ENCODE assay signal across 15 cellular contexts in genomic region chr17:32882734-32883133, GRCh38. TPM values are rescaled to one million over a fixed set of nuclear protein-coding genes. Genes with fewer than 3 reads are reported as not detected.
DNase-seq lines count a peak whose midpoint lies in the region; ATAC-seq, FAIRE-seq and TF ChIP-seq lines count a peak whose summit lies in the region.
"Had no signal": no experiment of that assay in that cellular context is flagged by ENCODE, and none has a peak within 500 bp of the region (broad histone marks: within the 10 kb centered on the region; RNA-seq: fewer than 3 reads in every experiment).

No MANE protein-coding gene starts in this region.

- TF ChIP-seq CTCF in HEK293 (tag by site-specific recombination; IDR thresholded peaks at IDR 0.05) (no peak), GM12878 (IDR thresholded peaks at IDR 0.05 in 2 of 3, conservative IDR thresholded peaks at IDR 0.05 in 1 of 3; ENCODE audit: control insufficient read depth in 2 of 3, extremely low read depth in 1 of 3, insufficient read depth in 1 of 3, low read depth in 3 of 3, low read length in 3 of 3) (no peak)

- H3K9ac ChIP-seq in GM12878 (ENCODE audit: control insufficient read depth, insufficient read depth, low read length): no peak overlapping the region

- no TSS peak for BruUV-seq in GM12878 (replicated peaks; lab: Mats Ljungman, UMichigan)

- 33% methylated on average over 4 of the region's 4 CpGs for WGBS in GM12878 (ENCODE audit: insufficient coverage, insufficient replicate concordance, low lambda C conversion rate, missing lambda C conversion rate)

- no peaks in the 10 kb centered on the region for H3K27me3 ChIP-seq in GM12878 (replicated peaks in 1 of 2; ENCODE audit: control insufficient read depth in 2 of 2, insufficient read depth in 2 of 2, low read length in 1 of 2)

- H3K79me2 ChIP-seq in GM12878 (ENCODE audit: control insufficient read depth, insufficient read depth, low read length): no peaks in the 10 kb centered on the region

- no peaks in the 10 kb centered on the region for H3K9me3 Mint-ChIP-seq in activated CD4-positive, alpha-beta memory T cell treated with anti-CD3 and anti-CD28 coated beads for 36 hours
- H3K9me3 Mint-ChIP-seq in activated CD4-positive, alpha-beta memory T cell treated with anti-CD3 and anti-CD28 coated beads, Interleukin-2, amount 10 ng/mL, durations not matched to agents 7 days and 5 days: no peaks in the 10 kb centered on the region

- H3K4me3 ChIP-seq in HEK293 (ENCODE audit: low read depth, low read length) (no peak overlapping the region), GM12878 (no peak overlapping the region)
- H3K4me3 ChIP-seq: dorsolateral prefrontal cortex had no signal

- peaks cover 25% of the 10 kb centered on the region for H3K4me1 Mint-ChIP-seq in activated CD4-positive, alpha-beta memory T cell treated with anti-CD3 and anti-CD28 coated beads for 36 hours (ENCODE audit: low read depth)
- H3K4me1 Mint-ChIP-seq in activated CD4-positive, alpha-beta memory T cell treated with anti-CD3 and anti-CD28 coated beads, Interleukin-2, amount 10 ng/mL, durations not matched to agents 7 days and 5 days: peaks cover 10% of the 10 kb centered on the region

- H3K4me1 ChIP-seq in HEK293 (ENCODE audit: control insufficient read depth, insufficient read depth, low read length) (peaks cover 2% of the 10 kb centered on the region; the same call in 1 of the 2 replicates), GM12878 (ENCODE audit: control insufficient read depth, insufficient read depth, low read length) (no peaks in the 10 kb centered on the region)

- no peak overlapping the region for H3K27ac Mint-ChIP-seq in activated CD4-positive, alpha-beta memory T cell treated with anti-CD3 and anti-CD28 coated beads for 36 hours
- H3K27ac Mint-ChIP-seq in activated CD4-positive, alpha-beta memory T cell treated with anti-CD3 and anti-CD28 coated beads, Interleukin-2, amount 10 ng/mL, durations not matched to agents 7 days and 5 days: no peak overlapping the region
- H3K27ac Mint-ChIP-seq: nephron progenitor cell had no signal

- H3K4me3 Mint-ChIP-seq in activated CD4-positive, alpha-beta memory T cell treated with anti-CD3 and anti-CD28 coated beads for 36 hours: no peak overlapping the region
- no peak overlapping the region for H3K4me3 Mint-ChIP-seq in activated CD4-positive, alpha-beta memory T cell treated with anti-CD3 and anti-CD28 coated beads, Interleukin-2, amount 10 ng/mL, durations not matched to agents 7 days and 5 days
- H3K4me3 Mint-ChIP-seq: nephron progenitor cell had no signal

- TF ChIP-seq EP300 in GM12878 (IDR thresholded peaks at IDR 0.05; ENCODE audit: borderline replicate concordance in 1 of 2, control insufficient read depth in 1 of 2, low read depth in 2 of 2, low read length in 2 of 2): no peak

- no peaks in the 10 kb centered on the region for H4K20me1 ChIP-seq in GM12878 (ENCODE audit: control insufficient read depth, insufficient read depth)

- POLR2A ChIA-PET in activated CD4-positive, alpha-beta memory T cell treated with anti-CD3 and anti-CD28 coated beads for 36 hours (lab: Charles Lee): no interaction called here
- POLR2A ChIA-PET in activated CD4-positive, alpha-beta memory T cell treated with anti-CD3 and anti-CD28 coated beads, Interleukin-2, amount 10 ng/mL, durations not matched to agents 7 days and 5 days (lab: Charles Lee): interaction anchor here (0.6 kb wide), 1 partner anchor 22 kb away, joined by 3 read pairs; no protein-coding TSS in a partner anchor
- POLR2A ChIA-PET in HEK293 (lab: Yijun Ruan, JAX): no interaction called here
- POLR2A ChIA-PET in GM12878 (lab: Charles Lee): interaction anchor here (0.5 kb wide), 1 partner anchor 243 kb away, joined by 3 read pairs; no protein-coding TSS in a partner anchor

- no peak overlapping the region for H3K27ac ChIP-seq in HEK293 (ENCODE audit: extremely low read depth, low read depth, low read length)
- no peak overlapping the region for H3K27ac ChIP-seq in GM12878 (ENCODE audit: control insufficient read depth, insufficient read depth)
- H3K27ac ChIP-seq: dorsolateral prefrontal cortex had no signal

- ATAC-seq in GM12878 (peak; percentile 72), GM21619 (IDR thresholded peaks at IDR 0.05; ENCODE audit: unreplicated experiment) (no peak)
- ATAC-seq: Right ventricle myocardium inferior had no signal

- H2AFZ ChIP-seq in GM12878 (ENCODE audit: control insufficient read depth, low read depth, low read length): no peak overlapping the region

- CTCF ChIA-PET in activated CD4-positive, alpha-beta memory T cell treated with anti-CD3 and anti-CD28 coated beads for 36 hours (lab: Charles Lee): interaction anchor here (1.3 to 1.8 kb wide), 3 partner anchors 21 to 100 kb away, joined by 3 to 8 read pairs (median 5); no protein-coding TSS in a partner anchor
- CTCF ChIA-PET in activated CD4-positive, alpha-beta memory T cell treated with anti-CD3 and anti-CD28 coated beads, Interleukin-2, amount 10 ng/mL, durations not matched to agents 7 days and 5 days (lab: Charles Lee): no interaction called here
- CTCF ChIA-PET in HEK293 (lab: Yijun Ruan, JAX) (interaction anchor here (1.1 to 3.1 kb wide), 5 partner anchors 21 to 420 kb away, joined by 3 to 19 read pairs (median 6); no protein-coding TSS in a partner anchor), GM12878 (lab: Yijun Ruan, JAX) (interaction anchor here (1.0 to 13.7 kb wide), 3 partner anchors 27 to 401 kb away, joined by 3 to 335 read pairs (median 3); no protein-coding TSS in a partner anchor)

- peaks cover 11% of the 10 kb centered on the region for H3K27me3 Mint-ChIP-seq in activated CD4-positive, alpha-beta memory T cell treated with anti-CD3 and anti-CD28 coated beads for 36 hours
- peaks cover 9% of the 10 kb centered on the region for H3K27me3 Mint-ChIP-seq in activated CD4-positive, alpha-beta memory T cell treated with anti-CD3 and anti-CD28 coated beads, Interleukin-2, amount 10 ng/mL, durations not matched to agents 7 days and 5 days

- in situ Hi-C loops in GM12878 (cut with MboI): loop anchor here (5.0 kb wide), 1 partner anchor 100 kb away; no protein-coding TSS in a partner anchor

- H3K4me2 ChIP-seq in GM12878 (ENCODE audit: control insufficient read depth, insufficient read depth): no peak overlapping the region

- SMC1A ChIA-PET in GM12878 (lab: Charles Lee; ENCODE audit: uncharacterized antibody, unreplicated experiment): interaction anchor here (0.7 to 2.4 kb wide), 5 partner anchors 27 to 113 kb away, joined by 3 to 6 read pairs (median 5); no protein-coding TSS in a partner anchor

- TF ChIP-seq POLR2A in GM12878 (IDR thresholded peaks at IDR 0.05; ENCODE audit: low read depth, low read length): no peak

- TF ChIP-seq RAD21 in GM12878 (IDR thresholded peaks at IDR 0.05; ENCODE audit: insufficient read depth, low read depth, low read length): no peak

- H3K36me3 Mint-ChIP-seq in activated CD4-positive, alpha-beta memory T cell treated with anti-CD3 and anti-CD28 coated beads for 36 hours: no peaks in the 10 kb centered on the region
- no peaks in the 10 kb centered on the region for H3K36me3 Mint-ChIP-seq in activated CD4-positive, alpha-beta memory T cell treated with anti-CD3 and anti-CD28 coated beads, Interleukin-2, amount 10 ng/mL, durations not matched to agents 7 days and 5 days (ENCODE audit: low read depth)

- peak; percentile 76 for DNase-seq in activated CD4-positive, alpha-beta memory T cell treated with anti-CD3 and anti-CD28 coated beads for 36 hours
- DNase-seq in activated CD4-positive, alpha-beta memory T cell treated with anti-CD3 and anti-CD28 coated beads, Interleukin-2, amount 10 ng/mL, durations not matched to agents 7 days and 5 days: no peak
- DNase-seq in GM12878 (ENCODE audit: low read depth, low spot score): no peak
- peak; percentile 15 to 30 for DNase-seq in stimulated activated CD4-positive, alpha-beta T cell treated with anti-CD3 and anti-CD28 coated beads, Interleukin-2, amount 100 ng/mL, for 48 hours
- no peak for DNase-seq in amygdala (lab: John Stamatoyannopoulos, UW)
- DNase-seq in NCI-H2029 treated with DMSO at 0.1 percent for 48 hours (lab: John Stamatoyannopoulos, UW): no peak
- DNase-seq: COR-L47, H7, Karpas-422, NCI-H2081, nephron progenitor cell had no signal

- no peak for FAIRE-seq in GM12878 (lab: Jason Lieb, UNC)

- H3K36me3 ChIP-seq in HEK293 (ENCODE audit: control insufficient read depth in 2 of 2, insufficient read depth in 1 of 2, low read length in 2 of 2) (no peaks in the 10 kb centered on the region), GM12878 (ENCODE audit: control insufficient read depth in 2 of 2, insufficient read depth in 2 of 2, low read length in 1 of 2) (no peaks in the 10 kb centered on the region)

- intact Hi-C loops in activated CD4-positive, alpha-beta memory T cell treated with anti-CD3 and anti-CD28 coated beads for 36 hours (cut with micrococcal nuclease): no loop called here
- intact Hi-C loops in GM12878 (cut with micrococcal nuclease; ENCODE audit: unreplicated experiment): no loop called here

- H3K9me3 ChIP-seq in HEK293 (ENCODE audit: control insufficient read depth, insufficient read depth, low read depth, low read length) (no peaks in the 10 kb centered on the region), GM12878 (replicated peaks; ENCODE audit: control insufficient read depth, insufficient read depth, low read length) (no peaks in the 10 kb centered on the region)

- RAD21 ChIA-PET in GM12878 (lab: Charles Lee; ENCODE audit: unreplicated experiment): interaction anchor here (1.4 to 4.5 kb wide), 3 partner anchors 27 to 100 kb away, joined by 4 to 19 read pairs (median 4); no protein-coding TSS in a partner anchor

RNA-seq across cellular contexts. Expression of gene MYO1D, which starts 5.8 kb away (rescaled TPM):
- 10 to 100 TPM; 13.5 to 18.9 TPM for total RNA-seq in activated CD4-positive, alpha-beta memory T cell treated with anti-CD3 and anti-CD28 coated beads for 36 hours
- total RNA-seq in activated CD4-positive, alpha-beta memory T cell treated with anti-CD3 and anti-CD28 coated beads, Interleukin-2, amount 10 ng/mL, durations not matched to agents 7 days and 5 days: 10 to 100 TPM in 1 of 2 experiments, 1 to 10 TPM in 1; 8.3 to 11.1 TPM
- total RNA-seq in GM12878 (2013; cell fraction: nucleolus; rRNA removed): 126 and 148 TPM in 2 replicates
- 22.6 and 27.2 TPM in 2 replicates for total RNA-seq in GM12878 (2014; rRNA removed)
- 33.3 and 34.0 TPM in 2 replicates for total RNA-seq in GM12878 (2014; rRNA removed; fragmentation: Illumina TruSeq; extraction: Trizol)
- 36.9 and 37.7 TPM in 2 replicates for total RNA-seq in GM12878 (2021)
- 9.7 TPM for polyA plus RNA-seq in GM12878 (2011; ENCODE audit: low read depth)
- polyA plus RNA-seq in GM12878 (2011; rRNA removed): 23.8 and 26.0 TPM in 2 replicates
- polyA plus RNA-seq in GM12878 (2011; cell fraction: cytosol; rRNA removed): 18.2 and 21.4 TPM in 2 replicates
- 14.4 and 15.6 TPM in 2 replicates for polyA plus RNA-seq in GM12878 (2011; cell fraction: nucleus; rRNA removed)
- 8.8 and 11.8 TPM in 2 replicates for polyA plus RNA-seq in GM12878 (2012)
- polyA plus RNA-seq in GM12878 (2014; fragmentation: Illumina TruSeq; extraction: Trizol): 26.9 and 29.6 TPM in 2 replicates
- 1 to 10 TPM; 1.8 to 2.5 TPM for polyA plus RNA-seq in GM12878 (2014; fragmentation: Nextera tagmentation; extraction: Ambion mirVana)
- 18.0 and 24.7 TPM in 2 replicates for polyA plus RNA-seq in GM12878 (2014; rRNA removed)
- polyA plus RNA-seq in GM12878 (2016; fragmentation: Nextera tagmentation; extraction: Ambion mirVana): 10 to 100 TPM in 1 of 2 experiments, 1 to 10 TPM in 1; 3.2 to 18.6 TPM
- polyA minus RNA-seq in GM12878 (2011; rRNA and poly(A)+ RNA removed): 61.2 and 77.5 TPM in 2 replicates
- polyA minus RNA-seq in GM12878 (2011; cell fraction: cytosol; rRNA and poly(A)+ RNA removed): 16.7 and 19.9 TPM in 2 replicates
- 60.8 and 82.4 TPM in 2 replicates for polyA minus RNA-seq in GM12878 (2011; cell fraction: nucleus; rRNA and poly(A)+ RNA removed)

RNA-seq across cellular contexts. Expression of gene TMEM98, which starts 45.2 kb away (rescaled TPM):
- 1 to 10 TPM; 1.1 to 2.2 TPM for total RNA-seq in activated CD4-positive, alpha-beta memory T cell treated with anti-CD3 and anti-CD28 coated beads for 36 hours
- 1 to 10 TPM; 2.7 to 4.4 TPM for total RNA-seq in activated CD4-positive, alpha-beta memory T cell treated with anti-CD3 and anti-CD28 coated beads, Interleukin-2, amount 10 ng/mL, durations not matched to agents 7 days and 5 days
- total RNA-seq in GM12878 (2013; cell fraction: nucleolus; rRNA removed): not detected in 2 replicates
- total RNA-seq in GM12878 (2014; rRNA removed): not detected in 2 replicates
- total RNA-seq in GM12878 (2014; rRNA removed; fragmentation: Illumina TruSeq; extraction: Trizol): 0.13 TPM in 1 of 2 replicates, not detected in the other
- total RNA-seq in GM12878 (2021): 0.31 TPM in 1 of 2 replicates, not detected in the other
- not detected for polyA plus RNA-seq in GM12878 (2011; ENCODE audit: low read depth)
- 0.05 and 0.63 TPM in 2 replicates for polyA plus RNA-seq in GM12878 (2011; rRNA removed)
- polyA plus RNA-seq in GM12878 (2011; cell fraction: cytosol; rRNA removed): 0.03 and 0.13 TPM in 2 replicates
- polyA plus RNA-seq in GM12878 (2011; cell fraction: nucleus; rRNA removed): not detected in 2 replicates
- not detected in 2 replicates for polyA plus RNA-seq in GM12878 (2012)
- polyA plus RNA-seq in GM12878 (2014; fragmentation: Illumina TruSeq; extraction: Trizol): 0.24 TPM in 1 of 2 replicates, not detected in the other
- under 1 TPM in 1 of 2 experiments, not detected in 1; 0.04 TPM for polyA plus RNA-seq in GM12878 (2014; fragmentation: Nextera tagmentation; extraction: Ambion mirVana)
- 0.13 and 0.73 TPM in 2 replicates for polyA plus RNA-seq in GM12878 (2014; rRNA removed)
- polyA plus RNA-seq in GM12878 (2016; fragmentation: Nextera tagmentation; extraction: Ambion mirVana): under 1 TPM; 0.09 to 0.60 TPM
- not detected in 2 replicates for polyA minus RNA-seq in GM12878 (2011; rRNA and poly(A)+ RNA removed)
- polyA minus RNA-seq in GM12878 (2011; cell fraction: cytosol; rRNA and poly(A)+ RNA removed): not detected in 2 replicates
- not detected in 2 replicates for polyA minus RNA-seq in GM12878 (2011; cell fraction: nucleus; rRNA and poly(A)+ RNA removed)

Comparison
In these comparisons a context has a peak if more than half of its experiments do, and no peak if none do; other contexts are left out.
1. DNase-seq: peak in activated CD4-positive, alpha-beta memory T cell treated with anti-CD3 and anti-CD28 coated beads for 36 hours (single experiment) and stimulated activated CD4-positive, alpha-beta T cell treated with anti-CD3 and anti-CD28 coated beads, Interleukin-2, amount 100 ng/mL, for 48 hours (2 of 2); none in activated CD4-positive, alpha-beta memory T cell treated with anti-CD3 and anti-CD28 coated beads, Interleukin-2, amount 10 ng/mL, durations not matched to agents 7 days and 5 days (single experiment), GM12878 (single experiment), amygdala (0 of 56) and NCI-H2029 treated with DMSO at 0.1 percent for 48 hours (single experiment).
2. POLR2A ChIA-PET loops: an anchor here in activated CD4-positive, alpha-beta memory T cell treated with anti-CD3 and anti-CD28 coated beads, Interleukin-2, amount 10 ng/mL, durations not matched to agents 7 days and 5 days (0.6 kb wide) and GM12878 (0.5 kb wide); none called in activated CD4-positive, alpha-beta memory T cell treated with anti-CD3 and anti-CD28 coated beads for 36 hours and HEK293.